Comparison of ENCODE assay signal across 16 cellular contexts in genomic region chr11:61820174-61820573, GRCh38. TPM values are rescaled to one million over a fixed set of nuclear protein-coding genes. Genes with fewer than 3 reads are reported as not detected.
A peak's percentile ranks its signal among the peaks of the same experiment; 100 is the strongest.
DNase-seq lines count a peak whose midpoint lies in the region; ATAC-seq and TF ChIP-seq lines count a peak whose summit lies in the region.
"Had no signal": no experiment of that assay in that cellular context is flagged by ENCODE, and none has a peak within 500 bp of the region (broad histone marks: within the 10 kb centered on the region; RNA-seq: fewer than 3 reads in every experiment).

No MANE protein-coding gene starts in this region.

- H3K9me3 ChIP-seq in liver (ENCODE audit: control insufficient read depth in 4 of 4, low read length in 3 of 4): no peaks in the 10 kb centered on the region
- no peaks in the 10 kb centered on the region for H3K9me3 ChIP-seq in upper lobe of left lung
- H3K9me3 ChIP-seq: spleen had no signal

- WGBS in liver: 63% methylated on average over 2 of the region's 2 CpGs
- 95 to 97% methylated on average over 2 of the region's 2 CpGs for WGBS in upper lobe of left lung, 2 donors

- H3K9ac ChIP-seq in liver (ENCODE audit: low read depth in 1 of 2, low read length in 2 of 2): no peak overlapping the region

- DNase-seq in NCI-H82 treated with DMSO at 0.1 percent for 48 hours (lab: John Stamatoyannopoulos, UW; ENCODE audit: unreplicated experiment) (peak; percentile 17), epithelial cell of prostate (ENCODE audit: low read depth, low spot score) (peak; percentile 56), NCI-H2196 treated with DMSO at 0.1 percent for 48 hours (lab: John Stamatoyannopoulos, UW; ENCODE audit: unreplicated experiment) (no peak), upper lobe of left lung (no peak)
- DNase-seq: DMS79 treated with DMSO at 0.1 percent for 48 hours, NCI-H1105, NCI-H2227 treated with DMSO at 0.1 percent for 48 hours, OCI-M1, substantia nigra had no signal

- no peak for TF ChIP-seq RAD21 in liver (IDR thresholded peaks at IDR 0.05)

- no peak for ATAC-seq in GM21619 (IDR thresholded peaks at IDR 0.05; ENCODE audit: unreplicated experiment)
- no peak for ATAC-seq in upper lobe of left lung (ENCODE audit: low FRiP score in 2 of 2)
- no peak for ATAC-seq in GM19455 (IDR thresholded peaks at IDR 0.05; ENCODE audit: unreplicated experiment)
- ATAC-seq: activated naive CD4-positive, alpha-beta T cell treated with anti-CD3 and anti-CD28 coated beads, Interleukin-2, amount 50 U/mL, for 72 hours; WTC11 had no signal

- H3K27ac ChIP-seq in C4-2B: peak overlapping the region; percentile 62
- H3K27ac ChIP-seq in epithelial cell of prostate: peak overlapping the region; percentile 91
- H3K27ac ChIP-seq in liver (ENCODE audit: low read depth in 1 of 2, low read length in 2 of 2): peak overlapping the region; percentile 21 to 85
- no peak overlapping the region for H3K27ac ChIP-seq in upper lobe of left lung
- H3K27ac ChIP-seq: spleen had no signal

- no peak for TF ChIP-seq POLR2A in upper lobe of left lung (IDR thresholded peaks at IDR 0.05)

- H3K27me3 ChIP-seq in liver (ENCODE audit: control insufficient read depth in 4 of 4, insufficient read depth in 4 of 4, low read length in 3 of 4) (no peaks in the 10 kb centered on the region), upper lobe of left lung (no peaks in the 10 kb centered on the region)

- TF ChIP-seq EP300 in upper lobe of left lung (IDR thresholded peaks at IDR 0.05): no peak

- H3K4me3 ChIP-seq in liver (ENCODE audit: low read depth in 1 of 3, low read length in 3 of 3) (no peak overlapping the region), upper lobe of left lung (no peak overlapping the region)
- H3K4me3 ChIP-seq: spleen had no signal

- TF ChIP-seq CTCF in C4-2B (conservative IDR thresholded peaks at IDR 0.05) (no peak), liver (IDR thresholded peaks at IDR 0.05; ENCODE audit: low read depth, low read length, missing input control) (no peak), upper lobe of left lung (IDR thresholded peaks at IDR 0.05) (no peak)

- H3K36me3 ChIP-seq in liver (ENCODE audit: control insufficient read depth in 4 of 4, insufficient read depth in 3 of 4, low read depth in 1 of 4, low read length in 3 of 4): no peaks in the 10 kb centered on the region
- H3K36me3 ChIP-seq in upper lobe of left lung: no peaks in the 10 kb centered on the region
- H3K36me3 ChIP-seq: spleen had no signal

- H3K4me1 ChIP-seq in liver (ENCODE audit: control insufficient read depth in 4 of 4, insufficient read depth in 4 of 4, low read length in 3 of 4) (peaks cover 5 to 28% (median 14%) of the 10 kb centered on the region in 4 donors), upper lobe of left lung (peaks cover 0 to 24% (median 10%) of the 10 kb centered on the region in 4 donors)

TF ChIP-seq in liver, 16 proteins besides CTCF, POLR2A, EP300 and RAD21:
- TF ChIP-seq HNF4A (conservative IDR thresholded peaks at IDR 0.05) (peak in 1 of 2 donors; percentile 21), JUND (IDR thresholded peaks at IDR 0.05) (peak in 1 of 2 donors; percentile 3)
- TF ChIP-seq, protein P1, sequence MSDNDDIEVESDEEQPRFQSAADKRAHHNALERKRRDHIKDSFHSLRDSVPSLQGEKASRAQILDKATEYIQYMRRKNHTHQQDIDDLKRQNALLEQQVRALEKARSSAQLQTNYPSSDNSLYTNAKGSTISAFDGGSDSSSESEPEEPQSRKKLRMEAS (IDR thresholded peaks at IDR 0.05): no peak

RNA-seq across cellular contexts. Expression of gene FADS1, which starts 3.4 kb away (rescaled TPM):
- 100 to 1,000 TPM in 1 of 2 donors, 10 to 100 TPM in 1; 72.7 to 137 TPM for total RNA-seq in liver
- polyA plus RNA-seq in liver: 10 to 100 TPM; 16.8 to 44.8 TPM
- 10 to 100 TPM; 38.8 to 63.7 (median 53.2) TPM for total RNA-seq in upper lobe of left lung

RNA-seq across cellular contexts. Expression of gene FADS2, which starts 7.9 kb away (rescaled TPM):
- total RNA-seq in liver (100 to 1,000 TPM in 1 of 2 donors, 10 to 100 TPM in 1; 65.4 to 281 TPM), upper lobe of left lung (10 to 100 TPM; 13.5 to 92.5 (median 50.7) TPM)
- polyA plus RNA-seq in liver: 100 to 1,000 TPM in 1 of 2 donors, 1 to 10 TPM in 1; 2.8 to 104 TPM

RNA-seq across cellular contexts. Expression of gene FEN1, which starts 27.5 kb away (rescaled TPM):
- 10 to 100 TPM in 1 of 2 donors, 1 to 10 TPM in 1; 9.0 to 46.5 TPM for total RNA-seq in liver
- 10 to 100 TPM in 1 of 2 donors, 1 to 10 TPM in 1; 4.5 to 10.0 TPM for polyA plus RNA-seq in liver
- 1 to 10 TPM; 6.0 to 9.1 (median 7.0) TPM for total RNA-seq in upper lobe of left lung

RNA-seq across cellular contexts. Expression of gene TMEM258, which starts 27.8 kb away (rescaled TPM):
- 10 to 100 TPM; 31.0 to 77.8 TPM for total RNA-seq in liver
- polyA plus RNA-seq in liver: 100 to 1,000 TPM; 120 to 136 TPM
- total RNA-seq in upper lobe of left lung: 100 to 1,000 TPM in 1 of 6 donors, 10 to 100 TPM in 4, 1 to 10 TPM in 1; 8.4 to 106 (median 34.9) TPM

Comparison
In these comparisons a context has a peak if more than half of its experiments do, and no peak if none do; other contexts are left out.
1. H3K27ac ChIP-seq: peak in C4-2B (single experiment), epithelial cell of prostate (single experiment) and liver (2 of 2); none in upper lobe of left lung (0 of 4).
2. DNase-seq: peak in NCI-H82 treated with DMSO at 0.1 percent for 48 hours (single experiment) and epithelial cell of prostate (single experiment); none in NCI-H2196 treated with DMSO at 0.1 percent for 48 hours (single experiment) and upper lobe of left lung (0 of 2).